In genomic region chr1:153668672-153669071, GRCh38 we compare ENCODE assay signal across 9 cellular contexts. TPM values are rescaled to one million over a fixed set of nuclear protein-coding genes. Genes with fewer than 3 reads are reported as not detected.
DNase-seq lines count a peak whose midpoint lies in the region; ATAC-seq, FAIRE-seq and TF ChIP-seq lines count a peak whose summit lies in the region.
"Not testable (repeated sequence)": the region's sequence is repeated elsewhere in the genome, so short reads cannot be mapped to it uniquely, and the experiment has no call there.
"Had no signal": no experiment of that assay in that cellular context is flagged by ENCODE, and none has a peak within 500 bp of the region (broad histone marks: within the 10 kb centered on the region; RNA-seq: fewer than 3 reads in every experiment).

No MANE protein-coding gene starts in this region.

- POLR2A ChIA-PET in CD4-positive, alpha-beta memory T cell (lab: Charles Lee; ENCODE audit: partially characterized antibody) = interaction anchor here (0.7 to 2.2 kb wide), 3 partner anchors 10 to 136 kb away, joined by 3 to 7 read pairs (median 5); partner anchors contain the start of genes CHTOP and SNAPIN
- POLR2A ChIA-PET in RWPE1 (lab: Yijun Ruan, JAX; ENCODE audit: low non-redundant PET) = not testable (repeated sequence)

- no CpG with 5 or more reads among the region's 8 CpGs for WGBS in trophoblast cell (ENCODE audit: extremely low coverage, insufficient coverage, insufficient read length)

- not testable (repeated sequence) for H2AFZ ChIP-seq in trophoblast cell (ENCODE audit: insufficient read depth, low read length, poor library complexity)

- not testable (repeated sequence) for H3K4me2 ChIP-seq in trophoblast cell (ENCODE audit: low read length)

- not testable (repeated sequence) for DNase-seq in CD4-positive, alpha-beta memory T cell; HFF-Myc (ENCODE audit: extremely low read depth, low read depth); RWPE1 (ENCODE audit: low spot score); activated T-cell treated with anti-CD3 and anti-CD28 coated beads, Interleukin-2, amount 50 U/mL, for 72 hours; breast epithelium (ENCODE audit: low spot score in 2 of 2); trophoblast cell
- DNase-seq in kidney (peak; percentile 26), upper lobe of right lung (peak; percentile 29)

- not testable (repeated sequence) for H4K91ac ChIP-seq in trophoblast cell (ENCODE audit: low read depth, low read length)

- TF ChIP-seq CTCF in HFF-Myc (IDR thresholded peaks at IDR 0.05; ENCODE audit: low read depth, low read length, missing control alignments); RWPE1 (conservative IDR thresholded peaks at IDR 0.05; ENCODE audit: low read depth); breast epithelium (IDR thresholded peaks at IDR 0.05); kidney (IDR thresholded peaks at IDR 0.05; ENCODE audit: borderline replicate concordance, extremely low read depth, insufficient read depth); upper lobe of right lung (IDR thresholded peaks at IDR 0.05): not testable (repeated sequence)

- not testable (repeated sequence) for H3K27me3 ChIP-seq in CD4-positive, alpha-beta memory T cell (ENCODE audit: insufficient read depth, low read length); breast epithelium; trophoblast cell (ENCODE audit: insufficient read depth, low read length); upper lobe of right lung

- not testable (repeated sequence) for H3K27ac ChIP-seq in CD4-positive, alpha-beta memory T cell (ENCODE audit: low read depth, low read length); kidney (ENCODE audit: low read depth in 2 of 2, low read length in 2 of 2); trophoblast cell (ENCODE audit: low read depth, low read length); upper lobe of right lung
- H3K27ac ChIP-seq in RWPE1 = peak overlapping the region; percentile 33
- peak overlapping the region; percentile 2 to 46 for H3K27ac ChIP-seq in breast epithelium

- intact Hi-C loops in CD4-positive, alpha-beta memory T cell (cut with micrococcal nuclease); breast epithelium (cut with DNase I; ENCODE audit: low total_unique reads); kidney (cut with DNase I); upper lobe of right lung (cut with DNase I): not testable (repeated sequence)

- peaks cover 11 to 16% (median 13%) of the 10 kb centered on the region in 4 donors for H3K4me1 Mint-ChIP-seq in CD4-positive, alpha-beta memory T cell
- H3K4me1 Mint-ChIP-seq in activated T-cell treated with anti-CD3 and anti-CD28 coated beads, Interleukin-2, amount 50 U/mL, for 72 hours (ENCODE audit: low read depth) = peaks cover 13% of the 10 kb centered on the region

- not testable (repeated sequence) for H2AK5ac ChIP-seq in trophoblast cell (ENCODE audit: low read length)

- peaks cover 58% of the 10 kb centered on the region for H3K36me3 ChIP-seq in CD4-positive, alpha-beta memory T cell (ENCODE audit: insufficient read depth, low read length)
- H3K36me3 ChIP-seq in breast epithelium = not testable (repeated sequence)
- H3K36me3 ChIP-seq in kidney (ENCODE audit: control insufficient read depth in 1 of 2, insufficient read depth in 2 of 2, low read length in 2 of 2) (peaks cover 32 to 48% of the 10 kb centered on the region in 2 donors), trophoblast cell (ENCODE audit: control insufficient read depth in 1 of 2, insufficient read depth in 2 of 2, low read length in 2 of 2) (peaks cover 34 to 50% of the 10 kb centered on the region in 2 experiments), upper lobe of right lung (peaks cover 61% of the 10 kb centered on the region)

- H3K27me3 Mint-ChIP-seq in CD4-positive, alpha-beta memory T cell; activated T-cell treated with anti-CD3 and anti-CD28 coated beads, Interleukin-2, amount 50 U/mL, for 72 hours (ENCODE audit: low read depth): not testable (repeated sequence)

- H3K4me1 ChIP-seq in CD4-positive, alpha-beta memory T cell (ENCODE audit: insufficient read depth, low read length) = peaks cover 26% of the 10 kb centered on the region
- H3K4me1 ChIP-seq in breast epithelium (peaks cover 0 to 12% of the 10 kb centered on the region in 2 donors), kidney (ENCODE audit: control insufficient read depth in 1 of 2, insufficient read depth in 1 of 2, low read depth in 1 of 2, low read length in 2 of 2) (peaks cover 8 to 14% of the 10 kb centered on the region in 2 donors)
- H3K4me1 ChIP-seq in trophoblast cell (ENCODE audit: control insufficient read depth in 1 of 2, insufficient read depth in 2 of 2, low read length in 2 of 2); upper lobe of right lung: not testable (repeated sequence)

- not testable (repeated sequence) for H3K9me3 ChIP-seq in CD4-positive, alpha-beta memory T cell (ENCODE audit: control insufficient read depth in 1 of 2, low read length in 2 of 2); breast epithelium; kidney (ENCODE audit: control insufficient read depth in 1 of 2, low read length in 2 of 2); trophoblast cell (ENCODE audit: insufficient read depth, low read depth, low read length); upper lobe of right lung

- CTCF ChIA-PET in CD4-positive, alpha-beta memory T cell (lab: Charles Lee; ENCODE audit: partially characterized antibody) = interaction anchor here (1.1 kb wide), 1 partner anchor 9 kb away, joined by 3 read pairs; no protein-coding TSS in a partner anchor
- CTCF ChIA-PET in RWPE1 (lab: Yijun Ruan, JAX) = not testable (repeated sequence)

- not testable (repeated sequence) for H3K9ac ChIP-seq in kidney (ENCODE audit: low read length in 2 of 2); trophoblast cell (ENCODE audit: low read length)

- H3K4ac ChIP-seq in trophoblast cell (ENCODE audit: low read depth, low read length) = peak overlapping the region; percentile 67

- peak overlapping the region in 5 of 7 donors; percentile 32 to 68 (median 64) for H3K27ac Mint-ChIP-seq in CD4-positive, alpha-beta memory T cell
- H3K27ac Mint-ChIP-seq in activated T-cell treated with anti-CD3 and anti-CD28 coated beads, Interleukin-2, amount 50 U/mL, for 72 hours = peak overlapping the region; percentile 89

- H3K9me3 Mint-ChIP-seq in CD4-positive, alpha-beta memory T cell; activated T-cell treated with anti-CD3 and anti-CD28 coated beads, Interleukin-2, amount 50 U/mL, for 72 hours: not testable (repeated sequence)

- not testable (repeated sequence) for FAIRE-seq in kidney (lab: Jason Lieb, UNC)

- not testable (repeated sequence) for ATAC-seq in activated T-cell treated with anti-CD3 and anti-CD28 coated beads, Interleukin-2, amount 50 U/mL, for 72 hours (replicated peaks in 1 of 2); upper lobe of right lung

- H3K4me3 ChIP-seq in CD4-positive, alpha-beta memory T cell (ENCODE audit: low read length in 2 of 2); breast epithelium; kidney (ENCODE audit: low read length in 2 of 2); trophoblast cell (ENCODE audit: low read depth, low read length); upper lobe of right lung: not testable (repeated sequence)
- H3K4me3 ChIP-seq in HFF-Myc (replicated peaks; ENCODE audit: low read depth, low read length) = peak overlapping the region; percentile 99; the same call in 1 of the 2 replicates

- not testable (repeated sequence) for H3K18ac ChIP-seq in trophoblast cell (ENCODE audit: low read length)

- not testable (repeated sequence) for H2BK120ac ChIP-seq in trophoblast cell (ENCODE audit: insufficient read depth, low read length, poor library complexity)

- H3K23ac ChIP-seq in trophoblast cell (ENCODE audit: low read length) = not testable (repeated sequence)

- not testable (repeated sequence) for H4K8ac ChIP-seq in trophoblast cell (ENCODE audit: low read depth, low read length)

- not testable (repeated sequence) for H3K79me2 ChIP-seq in trophoblast cell (ENCODE audit: control insufficient read depth, insufficient read depth, low read length, poor library complexity)

- H3K36me3 Mint-ChIP-seq in CD4-positive, alpha-beta memory T cell = peaks cover 48 to 51% of the 10 kb centered on the region in 2 donors
- H3K36me3 Mint-ChIP-seq in activated T-cell treated with anti-CD3 and anti-CD28 coated beads, Interleukin-2, amount 50 U/mL, for 72 hours (ENCODE audit: insufficient read depth in 2 of 2) = peaks cover 24 to 52% of the 10 kb centered on the region in 2 donors

- not testable (repeated sequence) for H4K12ac ChIP-seq in trophoblast cell (ENCODE audit: low read depth, low read length)

- not testable (repeated sequence) for TF ChIP-seq POLR2A in breast epithelium (IDR thresholded peaks at IDR 0.05)

- not testable (repeated sequence) for H2BK12ac ChIP-seq in trophoblast cell (ENCODE audit: low read length)

- peak overlapping the region in 6 of 8 donors; percentile 61 to 73 (median 69) for H3K4me3 Mint-ChIP-seq in CD4-positive, alpha-beta memory T cell
- not testable (repeated sequence) for H3K4me3 Mint-ChIP-seq in activated T-cell treated with anti-CD3 and anti-CD28 coated beads, Interleukin-2, amount 50 U/mL, for 72 hours

- H3K14ac ChIP-seq in trophoblast cell (ENCODE audit: low read length) = not testable (repeated sequence)

- H2BK5ac ChIP-seq in trophoblast cell (ENCODE audit: low read depth, low read length, poor library complexity) = not testable (repeated sequence)

- H3K79me1 ChIP-seq in trophoblast cell (ENCODE audit: low read length) = not testable (repeated sequence)

RNA-seq across cellular contexts. Expression of gene ILF2, which starts 2.1 kb away (rescaled TPM):
- 10 to 100 TPM; 82.3 to 87.8 TPM for total RNA-seq in CD4-positive, alpha-beta memory T cell
- polyA plus RNA-seq in CD4-positive, alpha-beta memory T cell = 100 to 1,000 TPM; 136 to 200 TPM
- total RNA-seq in activated T-cell treated with anti-CD3 and anti-CD28 coated beads, Interleukin-2, amount 50 U/mL, for 72 hours = 100 to 1,000 TPM; 245 to 312 TPM
- 100 to 1,000 TPM in 2 of 3 donors, 10 to 100 TPM in 1; 92.2 to 169 (median 147) TPM for total RNA-seq in breast epithelium
- total RNA-seq in kidney = 110 TPM
- 197 TPM for polyA plus RNA-seq in kidney (ENCODE audit: insufficient read depth, low read depth, low replicate concordance)
- 244 and 253 TPM in 2 replicates for polyA plus RNA-seq in trophoblast cell (2013)
- 86.1 TPM for total RNA-seq in upper lobe of right lung

RNA-seq across cellular contexts. Expression of gene NPR1, which starts 9.8 kb away (rescaled TPM):
- not detected for total RNA-seq in CD4-positive, alpha-beta memory T cell
- polyA plus RNA-seq in CD4-positive, alpha-beta memory T cell = not detected
- total RNA-seq in activated T-cell treated with anti-CD3 and anti-CD28 coated beads, Interleukin-2, amount 50 U/mL, for 72 hours = under 1 TPM; 0.07 to 0.29 TPM
- total RNA-seq in breast epithelium = 100 to 1,000 TPM in 1 of 3 donors, 10 to 100 TPM in 2; 19.9 to 134 (median 46.5) TPM
- 89.3 TPM for total RNA-seq in kidney
- 57.8 TPM for polyA plus RNA-seq in kidney (ENCODE audit: insufficient read depth, low read depth, low replicate concordance)
- 0.14 and 0.16 TPM in 2 replicates for polyA plus RNA-seq in trophoblast cell (2013)
- total RNA-seq in upper lobe of right lung = 69.4 TPM
- total RNA-seq: H4 had no signal

RNA-seq across cellular contexts. Expression of gene SNAPIN, which starts 10.2 kb away (rescaled TPM):
- 10 to 100 TPM; 26.4 to 28.2 TPM for total RNA-seq in CD4-positive, alpha-beta memory T cell
- polyA plus RNA-seq in CD4-positive, alpha-beta memory T cell = 10 to 100 TPM; 74.4 to 85.6 TPM
- 10 to 100 TPM; 31.1 to 31.8 TPM for total RNA-seq in activated T-cell treated with anti-CD3 and anti-CD28 coated beads, Interleukin-2, amount 50 U/mL, for 72 hours
- total RNA-seq in breast epithelium (10 to 100 TPM; 43.3 to 70.7 (median 54.2) TPM), kidney (46.2 TPM), upper lobe of right lung (32.7 TPM)
- 59.8 TPM for polyA plus RNA-seq in kidney (ENCODE audit: insufficient read depth, low read depth, low replicate concordance)
- 29.2 and 31.4 TPM in 2 replicates for polyA plus RNA-seq in trophoblast cell (2013)

RNA-seq across cellular contexts. Expression of gene CHTOP, which starts 34.8 kb away (rescaled TPM):
- total RNA-seq in CD4-positive, alpha-beta memory T cell = 100 to 1,000 TPM; 144 to 149 TPM
- polyA plus RNA-seq in CD4-positive, alpha-beta memory T cell = 10 to 100 TPM; 42.2 to 75.5 TPM
- total RNA-seq in activated T-cell treated with anti-CD3 and anti-CD28 coated beads, Interleukin-2, amount 50 U/mL, for 72 hours = 100 to 1,000 TPM in 1 of 2 donors, 10 to 100 TPM in 1; 95.8 to 107 TPM
- total RNA-seq in breast epithelium (100 to 1,000 TPM in 1 of 3 donors, 10 to 100 TPM in 2; 37.1 to 112 (median 71.8) TPM), kidney (83.6 TPM), upper lobe of right lung (63.5 TPM)
- 71.1 TPM for polyA plus RNA-seq in kidney (ENCODE audit: insufficient read depth, low read depth, low replicate concordance)
- 72.8 and 73.0 TPM in 2 replicates for polyA plus RNA-seq in trophoblast cell (2013)

RNA-seq across cellular contexts. Expression of gene S100A1, which starts 40.4 kb away (rescaled TPM):
- total RNA-seq in CD4-positive, alpha-beta memory T cell = not detected
- not detected for polyA plus RNA-seq in CD4-positive, alpha-beta memory T cell
- total RNA-seq in activated T-cell treated with anti-CD3 and anti-CD28 coated beads, Interleukin-2, amount 50 U/mL, for 72 hours = not detected
- total RNA-seq in breast epithelium (10 to 100 TPM in 2 of 3 donors, 1 to 10 TPM in 1; 6.1 to 40.0 (median 28.5) TPM), kidney (83.1 TPM), upper lobe of right lung (not detected)
- polyA plus RNA-seq in kidney (ENCODE audit: insufficient read depth, low read depth, low replicate concordance) = 332 TPM
- 0.93 and 1.2 TPM in 2 replicates for polyA plus RNA-seq in trophoblast cell (2013)

Comparison
In these comparisons a context has a peak if more than half of its experiments do, and no peak if none do; other contexts are left out.
1. RNA of gene NPR1, which starts 9.8 kb away (total RNA-seq): 89.3 TPM in kidney (single experiment), 69.4 TPM in upper lobe of right lung (single experiment) and 19.9 to 134 TPM in breast epithelium; 0.07 to 0.29 TPM in activated T-cell treated with anti-CD3 and anti-CD28 coated beads, Interleukin-2, amount 50 U/mL, for 72 hours and not detected in CD4-positive, alpha-beta memory T cell; every median in the first group is over 10 times any median in the second.